Comparison of ENCODE assay signal across 8 cellular contexts in the genomic region with DNA sequence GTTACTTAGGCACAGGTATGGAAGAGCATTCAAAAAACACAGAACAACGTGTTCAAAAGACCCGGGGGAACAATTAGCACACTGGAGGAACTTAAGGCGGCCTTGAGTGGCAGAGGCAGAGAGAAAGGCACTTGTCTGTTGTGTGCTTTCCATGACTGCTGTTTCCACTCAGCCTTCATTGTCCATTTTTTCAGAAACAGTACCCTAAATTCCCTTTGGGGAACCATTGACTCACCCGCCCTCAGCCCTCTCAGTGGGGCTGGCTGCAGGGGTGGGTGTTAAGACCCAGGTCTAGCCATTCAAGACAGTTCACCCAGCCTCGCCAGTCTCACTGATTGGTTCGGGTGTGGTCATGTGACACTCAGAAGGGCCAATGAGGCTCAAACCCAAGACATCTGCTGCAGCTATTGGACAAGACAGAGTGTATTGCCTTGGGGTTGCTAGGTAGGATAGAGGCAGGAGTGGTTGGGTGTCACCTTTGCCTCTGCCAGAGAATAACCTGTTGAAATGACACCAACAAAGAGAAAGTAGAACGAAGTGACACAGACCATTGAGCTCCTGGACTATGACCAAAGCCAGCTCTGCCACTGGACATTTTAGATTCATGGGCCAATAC. TPM values are rescaled to one million over a fixed set of nuclear protein-coding genes. Genes with fewer than 3 reads are reported as not detected.
DNase-seq lines count a peak whose midpoint lies in the region; ATAC-seq lines count a peak whose summit lies in the region.

No MANE protein-coding gene starts in this region.

- CTCF ChIA-PET in activated CD8-positive, alpha-beta T cell treated with anti-CD3 and anti-CD28 coated beads, Interleukin-2, amount 10 ng/mL, durations not matched to agents 7 days and 5 days (lab: Charles Lee), result no interaction called here

- no peak overlapping the region for H3K4me3 Mint-ChIP-seq in activated CD8-positive, alpha-beta T cell treated with anti-CD3 and anti-CD28 coated beads, Interleukin-2, amount 10 ng/mL, durations not matched to agents 7 days and 5 days

- POLR2A ChIA-PET in activated CD8-positive, alpha-beta T cell treated with anti-CD3 and anti-CD28 coated beads, Interleukin-2, amount 10 ng/mL, durations not matched to agents 7 days and 5 days (lab: Charles Lee), result no interaction called here

- H3K27ac Mint-ChIP-seq in activated CD8-positive, alpha-beta T cell treated with anti-CD3 and anti-CD28 coated beads, Interleukin-2, amount 10 ng/mL, durations not matched to agents 7 days and 5 days, result no peak overlapping the region

- DNase-seq in DMS 273 treated with DMSO at 0.1 percent for 48 hours (lab: John Stamatoyannopoulos, UW) (peak; percentile 78), NCI-H2196 (lab: John Stamatoyannopoulos, UW; ENCODE audit: unreplicated experiment) (peak; percentile 29), left colon (peak in 1 of 2 donors; percentile 13), DMS114 treated with DMSO at 0.1 percent for 48 hours (lab: John Stamatoyannopoulos, UW; ENCODE audit: unreplicated experiment) (no peak), cortex of kidney (lab: John Stamatoyannopoulos, UW) (no peak)
- DNase-seq in activated CD8-positive, alpha-beta T cell treated with anti-CD3 and anti-CD28 coated beads, Interleukin-2, amount 10 ng/mL, durations not matched to agents 7 days and 5 days, result no peak

- intact Hi-C loops in left colon (cut with DNase I, micrococcal nuclease), result no loop called here

- peaks cover 14% of the 10 kb centered on the region for H3K4me1 Mint-ChIP-seq in activated CD8-positive, alpha-beta T cell treated with anti-CD3 and anti-CD28 coated beads, Interleukin-2, amount 10 ng/mL, durations not matched to agents 7 days and 5 days (ENCODE audit: low read depth)

- no peaks in the 10 kb centered on the region for H3K9me3 Mint-ChIP-seq in activated CD8-positive, alpha-beta T cell treated with anti-CD3 and anti-CD28 coated beads, Interleukin-2, amount 10 ng/mL, durations not matched to agents 7 days and 5 days (ENCODE audit: insufficient read depth)

- peak; percentile 99 for ATAC-seq in GM19035 (IDR thresholded peaks at IDR 0.05; ENCODE audit: unreplicated experiment)
- ATAC-seq in HG03025 (IDR thresholded peaks at IDR 0.05; ENCODE audit: low FRiP score, unreplicated experiment), result peak; percentile 99
- ATAC-seq in activated CD8-positive, alpha-beta T cell treated with anti-CD3 and anti-CD28 coated beads, Interleukin-2, amount 10 ng/mL, durations not matched to agents 7 days and 5 days, result peak; percentile 88
- peak; percentile 91 for ATAC-seq in left colon

- H3K27me3 Mint-ChIP-seq in activated CD8-positive, alpha-beta T cell treated with anti-CD3 and anti-CD28 coated beads, Interleukin-2, amount 10 ng/mL, durations not matched to agents 7 days and 5 days (ENCODE audit: low read depth), result peaks cover 3% of the 10 kb centered on the region

- no peaks in the 10 kb centered on the region for H3K36me3 Mint-ChIP-seq in activated CD8-positive, alpha-beta T cell treated with anti-CD3 and anti-CD28 coated beads, Interleukin-2, amount 10 ng/mL, durations not matched to agents 7 days and 5 days (ENCODE audit: low read depth)

RNA-seq across cellular contexts. Expression of a gene that starts 19.6 kb away (rescaled TPM):
- total RNA-seq in activated CD8-positive, alpha-beta T cell treated with anti-CD3 and anti-CD28 coated beads, Interleukin-2, amount 10 ng/mL, durations not matched to agents 7 days and 5 days, result 10 to 100 TPM; 38.8 to 45.0 TPM
- total RNA-seq in left colon, result 10 to 100 TPM; 18.9 to 22.6 TPM

RNA-seq across cellular contexts. Expression of a gene that starts 41.4 kb away (rescaled TPM):
- 10 to 100 TPM; 46.0 to 46.9 TPM for total RNA-seq in activated CD8-positive, alpha-beta T cell treated with anti-CD3 and anti-CD28 coated beads, Interleukin-2, amount 10 ng/mL, durations not matched to agents 7 days and 5 days
- total RNA-seq in left colon, result 10 to 100 TPM; 18.3 to 23.3 TPM

RNA-seq across cellular contexts. Expression of a gene that starts 51.1 kb away (rescaled TPM):
- not detected for total RNA-seq in activated CD8-positive, alpha-beta T cell treated with anti-CD3 and anti-CD28 coated beads, Interleukin-2, amount 10 ng/mL, durations not matched to agents 7 days and 5 days
- total RNA-seq in left colon, result 100 to 1,000 TPM in 1 of 2 donors, 10 to 100 TPM in 1; 39.1 to 579 TPM

Comparison
In these comparisons a context has a peak if more than half of its experiments do, and no peak if none do; other contexts are left out.
1. DNase-seq: peak in DMS 273 treated with DMSO at 0.1 percent for 48 hours (single experiment) and NCI-H2196 (single experiment); none in activated CD8-positive, alpha-beta T cell treated with anti-CD3 and anti-CD28 coated beads, Interleukin-2, amount 10 ng/mL, durations not matched to agents 7 days and 5 days (single experiment), DMS114 treated with DMSO at 0.1 percent for 48 hours (single experiment) and cortex of kidney (single experiment).
2. RNA of a gene that starts 51.1 kb away (total RNA-seq): 39.1 to 579 TPM in left colon; not detected in activated CD8-positive, alpha-beta T cell treated with anti-CD3 and anti-CD28 coated beads, Interleukin-2, amount 10 ng/mL, durations not matched to agents 7 days and 5 days; every median in the first group is over 10 times any median in the second.
3. Peak in every context shown above with its lines, with median percentiles within 50 percentile points of each other: ATAC-seq.